In genomic region chr2:42372474-42372787, GRCh38 we compare ENCODE assay signal across 30 cellular contexts.
"Had no signal": no experiment of that assay in that cellular context is flagged by ENCODE, and none has a peak within 500 bp of the region (broad histone marks: within the 10 kb centered on the region; RNA-seq: fewer than 3 reads in every experiment).

No MANE protein-coding gene starts in this region.

- DNase-seq: activated CD4-positive, alpha-beta memory T cell treated with anti-CD3 and anti-CD28 coated beads for 36 hours; activated CD4-positive, alpha-beta T cell treated with anti-CD3 and anti-CD28 coated beads, Interleukin-2, amount 10 ng/mL, durations not matched to agents 24 days and 14 days; activated CD4-positive, CD25-positive, alpha-beta regulatory T cell treated with anti-CD3 and anti-CD28 coated beads, Interleukin-2, amount 50 U/mL, for 72 hours; activated CD8-positive, alpha-beta memory T cell treated with anti-CD3 and anti-CD28 coated beads, Interleukin-2, amount 50 U/mL, for 48 hours; activated gamma-delta T cell treated with Interleukin-2 at 50 U/mL for 16 hours; activated naive CD8-positive, alpha-beta T cell treated with anti-CD3 and anti-CD28 coated beads, Interleukin-2, amount 50 U/mL, for 24 hours; activated T-cell treated with anti-CD3 and anti-CD28 coated beads, Interleukin-2, amount 50 U/mL, for 4 hours; amygdala; effector memory CD8-positive, alpha-beta T cell; heart left ventricle; hypothalamus; left lung; lower lobe of right lung; mesendoderm; mucosa of descending colon; stimulated activated CD4-positive, alpha-beta T cell treated with anti-CD3 and anti-CD28 coated beads, Interleukin-4, amount 100 ng/mL, for 24 hours; SW 1271; T-helper 9 cell had no signal

- H3K27ac ChIP-seq: cardiac muscle cell, coronary artery, heart left ventricle, left lung, lower lobe of right lung, upper lobe of left lung had no signal

- H3K36me3 Mint-ChIP-seq: activated CD4-positive, alpha-beta memory T cell treated with anti-CD3 and anti-CD28 coated beads for 36 hours; activated naive CD4-positive, alpha-beta T cell treated with anti-CD3 and anti-CD28 coated beads, Interleukin-2, amount 50 U/mL, for 24 hours; natural killer cell treated with Interleukin-12 subunit alpha and Interleukin-12 subunit beta and Interleukin-15 and Interleukin-18, amount 100 ng/mL, for 72 hours; stimulated activated effector memory CD8-positive, alpha-beta T cell treated with anti-CD3 and anti-CD28 coated beads, Interleukin-12 subunit alpha, Interleukin-12 subunit beta, amount 100 ng/mL, for 72 hours had no signal

- ATAC-seq: activated naive CD8-positive, alpha-beta T cell treated with anti-CD3 and anti-CD28 coated beads, Interleukin-2, amount 50 U/mL, for 24 hours; activated T-cell treated with anti-CD3 and anti-CD28 coated beads, Interleukin-2, amount 50 U/mL, for 4 hours; activated T-helper 17 cell treated with anti-CD3 and anti-CD28 coated beads, Interleukin-2, amount 50 U/mL, for 72 hours; effector memory CD8-positive, alpha-beta T cell; heart left ventricle; left lung; lower lobe of right lung; mucosa of descending colon; natural killer cell treated with Interleukin-12 subunit alpha and Interleukin-12 subunit beta and Interleukin-15 and Interleukin-18, amount 100 ng/mL, for 72 hours; stimulated activated effector memory CD8-positive, alpha-beta T cell treated with anti-CD3 and anti-CD28 coated beads, Interleukin-12 subunit alpha, Interleukin-12 subunit beta, amount 100 ng/mL, for 72 hours had no signal

- H3K9me3 Mint-ChIP-seq: activated CD4-positive, alpha-beta memory T cell treated with anti-CD3 and anti-CD28 coated beads for 36 hours; activated CD4-positive, alpha-beta T cell treated with anti-CD3 and anti-CD28 coated beads, Interleukin-2, amount 10 ng/mL, durations not matched to agents 24 days and 14 days; activated naive CD4-positive, alpha-beta T cell treated with anti-CD3 and anti-CD28 coated beads, Interleukin-2, amount 50 U/mL, for 24 hours; activated naive CD8-positive, alpha-beta T cell treated with anti-CD3 and anti-CD28 coated beads, Interleukin-2, amount 50 U/mL, for 24 hours; activated T-cell treated with anti-CD3 and anti-CD28 coated beads, Interleukin-2, amount 50 U/mL, for 4 hours; activated T-helper 17 cell treated with anti-CD3 and anti-CD28 coated beads, Interleukin-2, amount 50 U/mL, for 72 hours; effector memory CD8-positive, alpha-beta T cell; natural killer cell treated with Interleukin-12 subunit alpha and Interleukin-12 subunit beta and Interleukin-15 and Interleukin-18, amount 100 ng/mL, for 72 hours; stimulated activated effector memory CD8-positive, alpha-beta T cell treated with anti-CD3 and anti-CD28 coated beads, Interleukin-12 subunit alpha, Interleukin-12 subunit beta, amount 100 ng/mL, for 72 hours; stimulated activated naive CD8-positive, alpha-beta T cell treated with anti-CD3 and anti-CD28 coated beads, Interleukin-15, Interleukin-2, amounts not matched to agents 100 ng/mL and 50 ng/mL, for 24 hours; T-helper 1 cell treated with Interleukin-12 subunit alpha and Interleukin-12 subunit beta and Interleukin-4 antibody, amounts not matched to agents 30 μg/mL and 1 μg/mL, for 36 hours had no signal

- H3K36me3 ChIP-seq: cardiac muscle cell, heart left ventricle, left lung, lower lobe of right lung, ovary, upper lobe of left lung had no signal

- H3K4me3 Mint-ChIP-seq: activated CD4-positive, alpha-beta memory T cell treated with anti-CD3 and anti-CD28 coated beads for 36 hours; activated CD4-positive, alpha-beta T cell treated with anti-CD3 and anti-CD28 coated beads, Interleukin-2, amount 10 ng/mL, durations not matched to agents 24 days and 14 days; activated naive CD4-positive, alpha-beta T cell treated with anti-CD3 and anti-CD28 coated beads, Interleukin-2, amount 50 U/mL, for 24 hours; activated naive CD8-positive, alpha-beta T cell treated with anti-CD3 and anti-CD28 coated beads, Interleukin-2, amount 50 U/mL, for 24 hours; activated T-cell treated with anti-CD3 and anti-CD28 coated beads, Interleukin-2, amount 50 U/mL, for 4 hours; activated T-helper 17 cell treated with anti-CD3 and anti-CD28 coated beads, Interleukin-2, amount 50 U/mL, for 72 hours; effector memory CD8-positive, alpha-beta T cell; natural killer cell treated with Interleukin-12 subunit alpha and Interleukin-12 subunit beta and Interleukin-15 and Interleukin-18, amount 100 ng/mL, for 72 hours; stimulated activated effector memory CD8-positive, alpha-beta T cell treated with anti-CD3 and anti-CD28 coated beads, Interleukin-12 subunit alpha, Interleukin-12 subunit beta, amount 100 ng/mL, for 72 hours; stimulated activated naive CD8-positive, alpha-beta T cell treated with anti-CD3 and anti-CD28 coated beads, Interleukin-15, Interleukin-2, amounts not matched to agents 100 ng/mL and 50 ng/mL, for 24 hours; T-helper 1 cell treated with Interleukin-12 subunit alpha and Interleukin-12 subunit beta and Interleukin-4 antibody, amounts not matched to agents 30 μg/mL and 1 μg/mL, for 36 hours had no signal

- H3K27me3 Mint-ChIP-seq: activated naive CD4-positive, alpha-beta T cell treated with anti-CD3 and anti-CD28 coated beads, Interleukin-2, amount 50 U/mL, for 24 hours; activated naive CD8-positive, alpha-beta T cell treated with anti-CD3 and anti-CD28 coated beads, Interleukin-2, amount 50 U/mL, for 24 hours; stimulated activated naive CD8-positive, alpha-beta T cell treated with anti-CD3 and anti-CD28 coated beads, Interleukin-15, Interleukin-2, amounts not matched to agents 100 ng/mL and 50 ng/mL, for 24 hours had no signal

- H3K4me1 Mint-ChIP-seq: stimulated activated effector memory CD8-positive, alpha-beta T cell treated with anti-CD3 and anti-CD28 coated beads, Interleukin-12 subunit alpha, Interleukin-12 subunit beta, amount 100 ng/mL, for 72 hours had no signal

- H3K27me3 ChIP-seq: cardiac muscle cell, heart left ventricle, left lung, ovary, upper lobe of left lung had no signal

- H3K4me3 ChIP-seq: cardiac muscle cell, coronary artery, heart left ventricle, left lung, lower lobe of right lung, mucosa of descending colon, ovary, upper lobe of left lung had no signal

- FAIRE-seq: small intestine, TTC549 had no signal

- H3K9me3 ChIP-seq: heart left ventricle, left lung, lower lobe of right lung, mucosa of descending colon, ovary, upper lobe of left lung had no signal

- H3K27ac Mint-ChIP-seq: activated CD4-positive, alpha-beta memory T cell treated with anti-CD3 and anti-CD28 coated beads for 36 hours; activated CD4-positive, alpha-beta T cell treated with anti-CD3 and anti-CD28 coated beads, Interleukin-2, amount 10 ng/mL, durations not matched to agents 24 days and 14 days; activated naive CD4-positive, alpha-beta T cell treated with anti-CD3 and anti-CD28 coated beads, Interleukin-2, amount 50 U/mL, for 24 hours; activated naive CD8-positive, alpha-beta T cell treated with anti-CD3 and anti-CD28 coated beads, Interleukin-2, amount 50 U/mL, for 24 hours; activated T-helper 17 cell treated with anti-CD3 and anti-CD28 coated beads, Interleukin-2, amount 50 U/mL, for 72 hours; effector memory CD8-positive, alpha-beta T cell; stimulated activated effector memory CD8-positive, alpha-beta T cell treated with anti-CD3 and anti-CD28 coated beads, Interleukin-12 subunit alpha, Interleukin-12 subunit beta, amount 100 ng/mL, for 72 hours; stimulated activated naive CD8-positive, alpha-beta T cell treated with anti-CD3 and anti-CD28 coated beads, Interleukin-15, Interleukin-2, amounts not matched to agents 100 ng/mL and 50 ng/mL, for 24 hours; T-helper 1 cell treated with Interleukin-12 subunit alpha and Interleukin-12 subunit beta and Interleukin-4 antibody, amounts not matched to agents 30 μg/mL and 1 μg/mL, for 36 hours had no signal
